ENCODE assay signal across 9 cellular contexts in genomic region chr13:98171806-98172569, GRCh38. TPM values are rescaled to one million over a fixed set of nuclear protein-coding genes. Genes with fewer than 3 reads are reported as not detected.
DNase-seq lines count a peak whose midpoint lies in the region; ATAC-seq and TF ChIP-seq lines count a peak whose summit lies in the region.
"Had no signal": no experiment of that assay in that cellular context is flagged by ENCODE, and none has a peak within 500 bp of the region (broad histone marks: within the 10 kb centered on the region; RNA-seq: fewer than 3 reads in every experiment).

No MANE protein-coding gene starts in this region.

- peaks cover 6% of the 10 kb centered on the region for H3K27me3 Mint-ChIP-seq in activated CD4-positive, alpha-beta T cell treated with anti-CD3 and anti-CD28 coated beads, Interleukin-2, amount 10 ng/mL, durations not matched to agents 24 days and 14 days

- peak overlapping the region in 1 of 2 experiments; percentile 30; a peak in 2 of 4 replicates for H3K4me3 ChIP-seq in Panc1 (ENCODE audit: low read depth in 2 of 2, low read length in 2 of 2)
- no peak overlapping the region for H3K4me3 ChIP-seq in mucosa of stomach (ENCODE audit: low read length)

- H3K9me3 Mint-ChIP-seq in activated CD4-positive, alpha-beta T cell treated with anti-CD3 and anti-CD28 coated beads, Interleukin-2, amount 10 ng/mL, durations not matched to agents 24 days and 14 days, result no peaks in the 10 kb centered on the region
- H3K9me3 Mint-ChIP-seq: central memory CD8-positive, alpha-beta T cell had no signal

- in situ Hi-C loops in Panc1 (cut with HindIII; ENCODE audit: low pct_unique_long_range_greater_than_20kb, low sequenced_read_pairs), result no loop called here

- H3K4me1 ChIP-seq in Panc1 (ENCODE audit: control insufficient read depth, insufficient read depth, low read length), result peaks cover 42% of the 10 kb centered on the region
- H3K4me1 ChIP-seq in mucosa of stomach (ENCODE audit: control insufficient read depth, insufficient read depth, low read length), result peaks cover 33% of the 10 kb centered on the region

- H3K36me3 ChIP-seq in Panc1 (ENCODE audit: control insufficient read depth, insufficient read depth, low read length) (no peaks in the 10 kb centered on the region), mucosa of stomach (ENCODE audit: control insufficient read depth, insufficient read depth, low read length) (no peaks in the 10 kb centered on the region)

- peak overlapping the region; percentile 54 for H3K9ac ChIP-seq in mucosa of stomach (ENCODE audit: low read length)

- POLR2A ChIA-PET in Panc1 (lab: Charles Lee), result no interaction called here

- H3K4me3 Mint-ChIP-seq in activated CD4-positive, alpha-beta T cell treated with anti-CD3 and anti-CD28 coated beads, Interleukin-2, amount 10 ng/mL, durations not matched to agents 24 days and 14 days, result no peak overlapping the region
- H3K4me3 Mint-ChIP-seq: central memory CD8-positive, alpha-beta T cell had no signal

- peak; percentile 73 for ATAC-seq in Panc1
- no peak for ATAC-seq in GM21528 (IDR thresholded peaks at IDR 0.05; ENCODE audit: low FRiP score, unreplicated experiment)

- no TSS peak for BruUV-seq in Panc1 (replicated peaks; lab: Mats Ljungman, UMichigan)

- H3K27ac Mint-ChIP-seq in activated CD4-positive, alpha-beta T cell treated with anti-CD3 and anti-CD28 coated beads, Interleukin-2, amount 10 ng/mL, durations not matched to agents 24 days and 14 days, result no peak overlapping the region

- TF ChIP-seq CTCF in Panc1 (IDR thresholded peaks at IDR 0.05), result no peak
- TF ChIP-seq CTCF in GM20000 (IDR thresholded peaks at IDR 0.05; ENCODE audit: extremely low read depth, missing control alignments), result no peak

- intact Hi-C loops in Panc1 (cut with micrococcal nuclease; ENCODE audit: unreplicated experiment), result no loop called here
- intact Hi-C loops in activated CD4-positive, alpha-beta T cell treated with anti-CD3 and anti-CD28 coated beads, Interleukin-2, amount 10 ng/mL, durations not matched to agents 24 days and 14 days (cut with micrococcal nuclease), result no loop called here

- peak overlapping the region; percentile 85 for H3K27ac ChIP-seq in Panc1 (ENCODE audit: low read length)
- H3K27ac ChIP-seq: RWPE1 had no signal

- DNase-seq in Panc1 (ENCODE audit: low read depth, low spot score) (no peak), fibroblast of gingiva (ENCODE audit: low read depth) (peak; percentile 34), UCSD-AML1 (lab: John Stamatoyannopoulos, UW; ENCODE audit: unreplicated experiment) (no peak), GM20000 (ENCODE audit: low spot score) (no peak)
- no peak for DNase-seq in activated CD4-positive, alpha-beta T cell treated with anti-CD3 and anti-CD28 coated beads, Interleukin-2, amount 10 ng/mL, durations not matched to agents 24 days and 14 days

- no peaks in the 10 kb centered on the region for H3K36me3 Mint-ChIP-seq in activated CD4-positive, alpha-beta T cell treated with anti-CD3 and anti-CD28 coated beads, Interleukin-2, amount 10 ng/mL, durations not matched to agents 24 days and 14 days (ENCODE audit: low read depth)

- H3K9me3 ChIP-seq in Panc1 (ENCODE audit: control insufficient read depth, insufficient read depth, low read depth, low read length), result no peaks in the 10 kb centered on the region
- H3K9me3 ChIP-seq in mucosa of stomach (ENCODE audit: control insufficient read depth, low read length), result no peaks in the 10 kb centered on the region

- CTCF ChIA-PET in Panc1 (lab: Charles Lee), result no interaction called here

- H3K27me3 ChIP-seq in Panc1 (ENCODE audit: control insufficient read depth, insufficient read depth, low read length) (no peaks in the 10 kb centered on the region), mucosa of stomach (ENCODE audit: control insufficient read depth, insufficient read depth, low read length) (no peaks in the 10 kb centered on the region)

- H3K4me1 Mint-ChIP-seq in activated CD4-positive, alpha-beta T cell treated with anti-CD3 and anti-CD28 coated beads, Interleukin-2, amount 10 ng/mL, durations not matched to agents 24 days and 14 days, result no peaks in the 10 kb centered on the region
- H3K4me1 Mint-ChIP-seq: central memory CD8-positive, alpha-beta T cell had no signal

RNA-seq across cellular contexts. Expression of gene RNF113B, which starts 5.1 kb away (rescaled TPM):
- total RNA-seq in Panc1 (2021; ENCODE audit: unreplicated experiment), result not detected
- not detected for polyA plus RNA-seq in Panc1 (2012; ENCODE audit: insufficient read length)
- total RNA-seq in activated CD4-positive, alpha-beta T cell treated with anti-CD3 and anti-CD28 coated beads, Interleukin-2, amount 10 ng/mL, durations not matched to agents 24 days and 14 days, result not detected in 2 replicates

RNA-seq across cellular contexts. Expression of gene FARP1, which starts 29.1 kb away (rescaled TPM):
- total RNA-seq in Panc1 (2021; ENCODE audit: unreplicated experiment), result 61.9 TPM
- polyA plus RNA-seq in Panc1 (2012; ENCODE audit: insufficient read length), result 62.6 TPM
- 0.28 and 0.37 TPM in 2 replicates for total RNA-seq in activated CD4-positive, alpha-beta T cell treated with anti-CD3 and anti-CD28 coated beads, Interleukin-2, amount 10 ng/mL, durations not matched to agents 24 days and 14 days

Comparison
In these comparisons a context has a peak if more than half of its experiments do, and no peak if none do; other contexts are left out.
1. RNA of gene FARP1, which starts 29.1 kb away (total RNA-seq): 61.9 TPM in Panc1 (single experiment); 0.28 to 0.37 TPM in activated CD4-positive, alpha-beta T cell treated with anti-CD3 and anti-CD28 coated beads, Interleukin-2, amount 10 ng/mL, durations not matched to agents 24 days and 14 days; every median in the first group is over 10 times any median in the second.